36 cellular contexts compared by ENCODE assay signal in genomic region chr22:36687516-36687915, GRCh38. TPM values are rescaled to one million over a fixed set of nuclear protein-coding genes. Genes with fewer than 3 reads are reported as not detected.
"Had no signal": no experiment of that assay in that cellular context is flagged by ENCODE, and none has a peak within 500 bp of the region (broad histone marks: within the 10 kb centered on the region; RNA-seq: fewer than 3 reads in every experiment).

No MANE protein-coding gene starts in this region.

- ATAC-seq: activated CD4-positive, alpha-beta T cell treated with anti-CD3 and anti-CD28 coated beads for 36 hours; activated CD4-positive, CD25-positive, alpha-beta regulatory T cell treated with anti-CD3 and anti-CD28 coated beads, Interleukin-2, amount 50 U/mL, for 24 hours; activated CD8-positive, alpha-beta T cell treated with anti-CD3 and anti-CD28 coated beads, Interleukin-2, amount 10 ng/mL, durations not matched to agents 7 days and 5 days; Panc1; SK-N-SH treated with all-trans-retinoic acid at 6 μM for 48 hours had no signal

- H3K36me3 ChIP-seq: ascending aorta, cardiac muscle cell had no signal

- H3K4me1 ChIP-seq: ascending aorta had no signal

- H3K4me3 ChIP-seq: ascending aorta, cardiac muscle cell had no signal

- H3K9me3 ChIP-seq: ascending aorta had no signal

- H3K27ac ChIP-seq: ascending aorta, cardiac muscle cell, KMS-11 had no signal

- DNase-seq: activated CD4-positive, alpha-beta T cell treated with anti-CD3 and anti-CD28 coated beads for 36 hours; activated CD4-positive, alpha-beta T cell treated with anti-CD3 and anti-CD28 coated beads, Interleukin-2, amount 10 ng/mL, durations not matched to agents 7 days and 5 days; activated CD4-positive, alpha-beta T cell treated with anti-CD3 and anti-CD28 coated beads, Interleukin-2, amount 50 U/mL, for 48 hours; activated CD8-positive, alpha-beta T cell treated with anti-CD3 and anti-CD28 coated beads, Interleukin-2, amount 10 ng/mL, durations not matched to agents 7 days and 5 days; activated gamma-delta T cell; activated naive CD4-positive, alpha-beta T cell treated with Interleukin-2 at 50 U/mL for 16 hours; activated naive CD8-positive, alpha-beta T cell treated with anti-CD3 and anti-CD28 coated beads, Interleukin-2, amount 10 ng/mL, durations not matched to agents 7 days and 5 days; activated T-cell treated with anti-CD3 and anti-CD28 coated beads, Interleukin-2, amount 50 U/mL, for 24 hours; amygdala; MM.1S; MV-4-11; NCI-H1092; NCI-H1436 treated with DMSO at 0.1 percent for 48 hours; NCI-H1694 treated with DMSO at 0.1 percent for 48 hours; NCI-H2029; NCI-H345; NCI-H526 treated with DMSO at 0.1 percent for 48 hours; NCI-H774; RPMI8226; SIG-M5; SW 1271; T-helper 1 cell; T-helper 2 cell; T-helper 9 cell had no signal

- H3K27me3 ChIP-seq: ascending aorta had no signal

RNA-seq across cellular contexts. Expression of gene CACNG2, which starts 16.0 kb away (rescaled TPM):
- total RNA-seq: activated CD4-positive, alpha-beta T cell treated with anti-CD3 and anti-CD28 coated beads for 36 hours; activated CD4-positive, alpha-beta T cell treated with anti-CD3 and anti-CD28 coated beads, Interleukin-2, amount 10 ng/mL, durations not matched to agents 7 days and 5 days; activated CD8-positive, alpha-beta T cell treated with anti-CD3 and anti-CD28 coated beads, Interleukin-2, amount 10 ng/mL, durations not matched to agents 7 days and 5 days; activated naive CD8-positive, alpha-beta T cell treated with anti-CD3 and anti-CD28 coated beads, Interleukin-2, amount 10 ng/mL, durations not matched to agents 7 days and 5 days; activated T-helper 2 cell treated with anti-CD3 and anti-CD28 coated beads, Interferon-gamma antibody, Interleukin-2, Interleukin-4, amounts not matched to agents 10 μg/mL and 5 μg/mL and 100 μg/mL, durations not matched to agents 14 hours and 24 hours and 36 hours; ascending aorta; cardiac muscle cell; chondrocyte; LHCN-M2; NCI-H460; OCI-LY7; SK-MEL-5 had no signal
